ENCODE assay signal across 20 cellular contexts in the genomic region with DNA sequence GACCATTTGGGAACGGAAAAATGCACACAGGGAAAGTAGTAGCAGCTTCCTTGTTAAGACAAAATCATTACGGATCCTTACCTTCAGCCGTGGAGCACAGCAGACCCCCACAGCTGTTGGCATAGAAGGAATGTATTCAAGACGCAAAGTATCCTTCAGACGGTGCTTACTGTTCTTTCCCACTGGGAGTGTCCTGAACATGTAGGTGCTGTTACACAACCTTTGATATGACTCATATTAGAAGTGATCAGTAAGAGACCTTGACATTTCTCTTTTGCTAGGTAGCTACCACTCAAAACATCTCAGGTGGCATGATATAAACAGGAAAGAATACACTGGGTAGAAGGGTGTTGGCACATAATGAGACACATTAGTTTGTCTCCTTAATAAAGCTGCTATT.
"Had no signal": no experiment of that assay in that cellular context is flagged by ENCODE, and none has a peak within 500 bp of the region (broad histone marks: within the 10 kb centered on the region; RNA-seq: fewer than 3 reads in every experiment).

No MANE protein-coding gene starts in this region.

- H3K9me3 ChIP-seq: SJCRH30 had no signal

- H3K36me3 ChIP-seq: SJCRH30 had no signal

- DNase-seq: Karpas-422, KG1, MM.1S, NCI-H1092 treated with DMSO at 0.1 percent for 48 hours, NCI-H1436, NCI-H187, NCI-H2029, NCI-H2081 treated with DMSO at 0.1 percent for 48 hours, NCI-H2171, NCI-H226, NCI-H446, NCI-H510A, NCI-H524 treated with DMSO at 0.1 percent for 48 hours, NCI-H69, NCI-H774, RPMI8226, SHP77 treated with DMSO at 0.1 percent for 48 hours, SJCRH30 had no signal

- H3K4me1 ChIP-seq: SJCRH30 had no signal

- H3K4me3 ChIP-seq: SJCRH30 had no signal

- H3K27me3 ChIP-seq: SJCRH30 had no signal

- H3K27ac ChIP-seq: SJCRH30 had no signal

- ATAC-seq: Right ventricle myocardium inferior, SK-N-SH treated with all-trans-retinoic acid at 6 μM for 48 hours had no signal
